9 cellular contexts compared by ENCODE assay signal in the genomic region with DNA sequence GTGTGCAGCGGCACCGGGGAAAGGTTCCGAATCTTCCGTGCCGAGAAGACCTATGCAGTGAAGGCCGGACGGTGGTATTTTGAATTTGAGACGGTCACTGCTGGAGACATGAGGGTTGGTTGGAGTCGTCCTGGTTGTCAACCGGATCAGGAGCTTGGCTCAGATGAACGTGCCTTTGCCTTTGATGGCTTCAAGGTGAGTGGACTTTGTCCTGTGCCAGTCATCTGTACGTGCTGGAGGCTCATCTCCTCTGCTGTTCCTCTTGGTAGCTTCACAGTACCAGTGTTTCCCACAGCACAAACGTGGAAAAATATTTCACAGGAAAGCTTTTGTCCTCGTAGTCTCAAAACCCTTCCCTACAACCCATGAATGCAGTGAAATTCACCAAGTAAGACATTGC.
"Had no signal": no experiment of that assay in that cellular context is flagged by ENCODE, and none has a peak within 500 bp of the region (broad histone marks: within the 10 kb centered on the region; RNA-seq: fewer than 3 reads in every experiment).

No MANE protein-coding gene starts in this region.

- ATAC-seq: HCT116, K562 had no signal

- H3K27ac ChIP-seq: GM23248, HL-60 had no signal

- H3K36me3 ChIP-seq: HAP-1 had no signal

- H3K9me3 ChIP-seq: HAP-1 had no signal

- H3K4me3 ChIP-seq: GM23248, HAP-1, K562 had no signal

- H3K4me1 ChIP-seq: HAP-1 had no signal

- DNase-seq: GM23248, GOT3, H7, HFFc6, IMR-90 had no signal
